Comparison of ENCODE assay signal across 8 cellular contexts in genomic region chr7:30322656-30323355, GRCh38. TPM values are rescaled to one million over a fixed set of nuclear protein-coding genes. Genes with fewer than 3 reads are reported as not detected.
DNase-seq lines count a peak whose midpoint lies in the region; ATAC-seq and TF ChIP-seq lines count a peak whose summit lies in the region.

No MANE protein-coding gene starts in this region.

- no peak for TF ChIP-seq CTCF in neutrophil (IDR thresholded peaks at IDR 0.05)
- no peak for TF ChIP-seq CTCF in GM10266 (IDR thresholded peaks at IDR 0.05; ENCODE audit: control insufficient read depth, insufficient read depth, low read depth, missing control alignments)
- TF ChIP-seq CTCF in BE2C (IDR thresholded peaks at IDR 0.05; ENCODE audit: low read depth, low read length): no peak

- H3K4me3 ChIP-seq in neutrophil (ENCODE audit: low read depth in 1 of 2, low read length in 1 of 2): peak overlapping the region in 1 of 2 experiments; percentile 33
- H3K4me3 ChIP-seq in BE2C (ENCODE audit: low read depth, low read length): no peak overlapping the region

- peaks cover 4% of the 10 kb centered on the region for H3K36me3 Mint-ChIP-seq in T-helper 17 cell (ENCODE audit: low read depth)

- no peaks in the 10 kb centered on the region for H3K9me3 ChIP-seq in T-helper 17 cell (ENCODE audit: control insufficient read depth, low read length, poor library complexity, severe bottlenecking)
- no peaks in the 10 kb centered on the region for H3K9me3 ChIP-seq in neutrophil
- H3K9me3 ChIP-seq in BE2C: no peaks in the 10 kb centered on the region

- peak overlapping the region; percentile 91 for H3K4me3 Mint-ChIP-seq in T-helper 17 cell

- peaks cover 50% of the 10 kb centered on the region for H3K4me1 Mint-ChIP-seq in T-helper 17 cell

- no peaks in the 10 kb centered on the region for H3K27me3 Mint-ChIP-seq in T-helper 17 cell

- H3K27me3 ChIP-seq in neutrophil: no peaks in the 10 kb centered on the region
- H3K27me3 ChIP-seq in BE2C: no peaks in the 10 kb centered on the region

- no peak for DNase-seq in activated CD4-positive, CD25-positive, alpha-beta regulatory T cell (lab: John Stamatoyannopoulos, UW)
- DNase-seq in T-helper 17 cell (no peak), GM10266 (ENCODE audit: extremely low spot score) (no peak), BE2C (no peak), germinal center (ENCODE audit: low spot score) (no peak)

- peak; percentile 90 to 92 for ATAC-seq in activated CD4-positive, CD25-positive, alpha-beta regulatory T cell treated with anti-CD3 and anti-CD28 coated beads, Interleukin-2, amount 50 U/mL, for 24 hours
- ATAC-seq in HG02973 (IDR thresholded peaks at IDR 0.05; ENCODE audit: unreplicated experiment): peak; percentile 61
- peak; percentile 72 for ATAC-seq in T-helper 17 cell

- H3K4me1 ChIP-seq in neutrophil (ENCODE audit: control insufficient read depth in 1 of 2, insufficient read depth in 1 of 2, low read depth in 1 of 2, low read length in 1 of 2) (peaks cover 18 to 22% of the 10 kb centered on the region in 2 experiments), BE2C (0 out of 2 replicates have a peak, but pooled peaks cover 4% of the 10 kb centered on the region)

- no peaks in the 10 kb centered on the region for H3K36me3 ChIP-seq in neutrophil
- no peaks in the 10 kb centered on the region for H3K36me3 ChIP-seq in BE2C

- peak overlapping the region; percentile 99 for H3K27ac Mint-ChIP-seq in T-helper 17 cell

- peak overlapping the region; percentile 81 for H3K27ac ChIP-seq in neutrophil

RNA-seq across cellular contexts. Expression of gene ZNRF2, which starts 38.4 kb away (rescaled TPM):
- 10 to 100 TPM; 26.8 to 31.6 TPM for total RNA-seq in T-helper 17 cell
- 1.1 TPM for polyA plus RNA-seq in BE2C (2012; ENCODE audit: insufficient read depth, insufficient read length, low read depth)
